In genomic region chr7:50293509-50294179, GRCh38 we compare ENCODE assay signal across 13 cellular contexts. TPM values are rescaled to one million over a fixed set of nuclear protein-coding genes. Genes with fewer than 3 reads are reported as not detected.
DNase-seq lines count a peak whose midpoint lies in the region; ATAC-seq and TF ChIP-seq lines count a peak whose summit lies in the region.
"Had no signal": no experiment of that assay in that cellular context is flagged by ENCODE, and none has a peak within 500 bp of the region (broad histone marks: within the 10 kb centered on the region; RNA-seq: fewer than 3 reads in every experiment).

No MANE protein-coding gene starts in this region.

- H3K4me3 Mint-ChIP-seq in CD4-positive, alpha-beta T cell = no peak overlapping the region

- TF ChIP-seq EP300 in sigmoid colon (IDR thresholded peaks at IDR 0.05) = no peak

- CTCF ChIA-PET in CD4-positive, alpha-beta T cell (lab: Charles Lee) = interaction anchor here (1.5 kb wide), 1 partner anchor 10 kb away, joined by 4 read pairs; no protein-coding TSS in a partner anchor

- H3K36me3 ChIP-seq in sigmoid colon = no peaks in the 10 kb centered on the region

- DNase-seq in head of caudate nucleus (no peak), sigmoid colon (no peak)
- DNase-seq in activated effector memory CD4-positive, alpha-beta T cell treated with anti-CD3 and anti-CD28 coated beads, Interleukin-2, amount 50 U/mL, for 16 hours = no peak
- no peak for DNase-seq in CD4-positive, alpha-beta T cell
- DNase-seq: activated T-cell treated with anti-CD3 and anti-CD28 coated beads, Interleukin-2, amount 50 U/mL, for 72 hours; C1 segment of cervical spinal cord; NCI-H2227 treated with DMSO at 0.1 percent for 48 hours; trophoblast cell had no signal

- 79 to 85% methylated on average over 7 of the region's 7 CpGs for WGBS in sigmoid colon, 2 donors

- intact Hi-C loops in head of caudate nucleus (cut with DNase I) (no loop called here), sigmoid colon (cut with DNase I) (no loop called here)
- intact Hi-C loops in CD4-positive, alpha-beta T cell (cut with DNase I, micrococcal nuclease) = no loop called here

- no peaks in the 10 kb centered on the region for H3K4me1 ChIP-seq in sigmoid colon

- TF ChIP-seq POLR2A in sigmoid colon (IDR thresholded peaks at IDR 0.05) = no peak

- POLR2A ChIA-PET in CD4-positive, alpha-beta T cell (lab: Charles Lee) = interaction anchor here (0.9 to 1.3 kb wide), 2 partner anchors 20 to 27 kb away, joined by 3 read pairs; no protein-coding TSS in a partner anchor

- no peaks in the 10 kb centered on the region for H3K9me3 Mint-ChIP-seq in CD4-positive, alpha-beta T cell
- H3K9me3 Mint-ChIP-seq: activated T-cell treated with anti-CD3 and anti-CD28 coated beads, Interleukin-2, amount 50 U/mL, for 72 hours had no signal

- H3K27ac Mint-ChIP-seq in CD4-positive, alpha-beta T cell = no peak overlapping the region
- H3K27ac Mint-ChIP-seq: activated T-cell treated with anti-CD3 and anti-CD28 coated beads, Interleukin-2, amount 50 U/mL, for 72 hours had no signal

- H3K4me1 Mint-ChIP-seq in CD4-positive, alpha-beta T cell (ENCODE audit: low read depth) = peaks cover 52% of the 10 kb centered on the region

- ATAC-seq in GM18508 (IDR thresholded peaks at IDR 0.05; ENCODE audit: insufficient read depth, unreplicated experiment) (peak; percentile 68), GM19463 (IDR thresholded peaks at IDR 0.05; ENCODE audit: unreplicated experiment) (peak; percentile 58), HG02885 (IDR thresholded peaks at IDR 0.05; ENCODE audit: poor library complexity, unreplicated experiment) (peak; percentile 76), HG03571 (IDR thresholded peaks at IDR 0.05; ENCODE audit: unreplicated experiment) (peak; percentile 81)
- no peak for ATAC-seq in CD4-positive, alpha-beta T cell (ENCODE audit: poor library complexity)
- ATAC-seq: esophagus mucosa had no signal

- H3K27me3 Mint-ChIP-seq in CD4-positive, alpha-beta T cell = no peaks in the 10 kb centered on the region

- H3K27me3 ChIP-seq in sigmoid colon = no peaks in the 10 kb centered on the region
- no peaks in the 10 kb centered on the region for H3K27me3 ChIP-seq in CD4-positive, alpha-beta T cell (ENCODE audit: control insufficient read depth, insufficient read depth, low read length)

- H3K27ac ChIP-seq in sigmoid colon = no peak overlapping the region
- H3K27ac ChIP-seq in CD4-positive, alpha-beta T cell (ENCODE audit: low read depth, low read length) = no peak overlapping the region

- no peaks in the 10 kb centered on the region for H3K36me3 Mint-ChIP-seq in CD4-positive, alpha-beta T cell (ENCODE audit: low read depth)

- H3K9me3 ChIP-seq in sigmoid colon = no peaks in the 10 kb centered on the region
- H3K9me3 ChIP-seq in CD4-positive, alpha-beta T cell (ENCODE audit: control insufficient read depth, low read length) = no peaks in the 10 kb centered on the region

- no peak for TF ChIP-seq CTCF in sigmoid colon (IDR thresholded peaks at IDR 0.05)
- no peak for TF ChIP-seq CTCF in CD4-positive, alpha-beta T cell (IDR thresholded peaks at IDR 0.05)

- H3K4me3 ChIP-seq in sigmoid colon = no peak overlapping the region

RNA-seq across cellular contexts. Expression of gene IKZF1, which starts 10.9 kb away (rescaled TPM):
- 10 to 100 TPM in 1 of 4 donors, 1 to 10 TPM in 3; 5.5 to 20.5 (median 7.6) TPM for total RNA-seq in sigmoid colon
- 10 to 100 TPM in 1 of 3 donors, 1 to 10 TPM in 2; 1.8 to 29.9 (median 1.8) TPM for polyA plus RNA-seq in sigmoid colon
- 100 to 1,000 TPM; 297 to 300 TPM for total RNA-seq in CD4-positive, alpha-beta T cell

Comparison
In these comparisons a context has a peak if more than half of its experiments do, and no peak if none do; other contexts are left out.
1. RNA of gene IKZF1, which starts 10.9 kb away (total RNA-seq): 297 to 300 TPM in CD4-positive, alpha-beta T cell; 5.5 to 20.5 TPM in sigmoid colon; every median in the first group is over 10 times any median in the second.